Comparison of ENCODE assay signal across 29 cellular contexts in genomic region chr4:164343472-164343976, GRCh38.
"Had no signal": no experiment of that assay in that cellular context is flagged by ENCODE, and none has a peak within 500 bp of the region (broad histone marks: within the 10 kb centered on the region; RNA-seq: fewer than 3 reads in every experiment).

No MANE protein-coding gene starts in this region.

- H3K36me3 Mint-ChIP-seq: neural progenitor cell; stimulated activated effector memory CD8-positive, alpha-beta T cell treated with anti-CD3 and anti-CD28 coated beads, Interleukin-12 subunit alpha, Interleukin-12 subunit beta, amount 100 ng/mL, for 72 hours; stimulated activated naive B cell treated with anti-CD40 and anti-IgM and Interleukin-4, amounts not matched to agents 10 μg/mL and 1 μg/mL and 100 μg/mL, for 72 hours; type B pancreatic cell had no signal

- H3K27me3 ChIP-seq: neural progenitor cell, ovary, right lobe of liver, sigmoid colon, suprapubic skin, testis, tibial artery, transverse colon, upper lobe of right lung, uterus had no signal

- H3K9ac ChIP-seq: neural progenitor cell, parathyroid adenoma had no signal

- H3K27me3 Mint-ChIP-seq: progenitor cell of endocrine pancreas; stimulated activated naive B cell treated with anti-CD40 and anti-IgM and Interleukin-4, amounts not matched to agents 10 μg/mL and 1 μg/mL and 100 μg/mL, for 72 hours; stimulated activated naive CD8-positive, alpha-beta T cell treated with anti-CD3 and anti-CD28 coated beads, Interleukin-15, amount 100 ng/mL, for 72 hours; type B pancreatic cell had no signal

- H3K4me3 Mint-ChIP-seq: natural killer cell; nephron; neural progenitor cell; stimulated activated effector memory CD8-positive, alpha-beta T cell treated with anti-CD3 and anti-CD28 coated beads, Interleukin-12 subunit alpha, Interleukin-12 subunit beta, amount 100 ng/mL, for 72 hours; stimulated activated naive B cell treated with anti-CD40 and anti-IgM and Interleukin-4, amounts not matched to agents 10 μg/mL and 1 μg/mL and 100 μg/mL, for 72 hours; stimulated activated naive CD8-positive, alpha-beta T cell treated with anti-CD3 and anti-CD28 coated beads, Interleukin-15, amount 100 ng/mL, for 72 hours; type B pancreatic cell had no signal

- DNase-seq: natural killer cell; occipital lobe; ovary; posterior cingulate gyrus; psoas muscle; right cardiac atrium; right lobe of liver; sigmoid colon; small intestine; stimulated activated CD4-positive, alpha-beta T cell treated with anti-CD3 and anti-CD28 coated beads, Interleukin-15, amount 100 ng/mL, for 24 hours; stimulated activated CD4-positive, alpha-beta T cell treated with anti-CD3 and anti-CD28 coated beads, Interleukin-2, amount 100 ng/mL, for 24 hours; stimulated activated CD4-positive, alpha-beta T cell treated with anti-CD3 and anti-CD28 coated beads, Interleukin-2, amount 100 ng/mL, for 48 hours; stimulated activated CD4-positive, alpha-beta T cell treated with anti-CD3 and anti-CD28 coated beads, Interleukin-4, amount 100 ng/mL, for 24 hours; stimulated activated naive B cell treated with anti-CD40 and anti-IgM and Interleukin-4, amounts not matched to agents 10 μg/mL and 1 μg/mL and 100 μg/mL, for 72 hours; stimulated activated naive CD8-positive, alpha-beta T cell treated with anti-CD3 and anti-CD28 coated beads, Interleukin-15, amount 100 ng/mL, for 72 hours; stimulated activated naive CD8-positive, alpha-beta T cell treated with anti-CD3 and anti-CD28 coated beads, Interleukin-15, Interleukin-2, amounts not matched to agents 100 U/mL and 50 U/mL, for 24 hours; substantia nigra; testis; tibial artery; transverse colon; upper lobe of right lung; uterus had no signal

- H3K4me2 ChIP-seq: neural progenitor cell had no signal

- H3K79me2 ChIP-seq: parathyroid adenoma had no signal

- H3K4me1 ChIP-seq: neural progenitor cell, parathyroid adenoma, psoas muscle, right lobe of liver, sigmoid colon, suprapubic skin, testis, transverse colon, upper lobe of right lung, uterus had no signal

- H3K9me3 Mint-ChIP-seq: stimulated activated naive CD8-positive, alpha-beta T cell treated with anti-CD3 and anti-CD28 coated beads, Interleukin-15, amount 100 ng/mL, for 72 hours; type B pancreatic cell had no signal

- H3K36me3 ChIP-seq: neural progenitor cell, ovary, right lobe of liver, sigmoid colon, suprapubic skin, tibial artery, transverse colon, upper lobe of right lung, uterus had no signal

- H3K27ac Mint-ChIP-seq: natural killer cell; nephron; neural progenitor cell; stimulated activated effector memory CD8-positive, alpha-beta T cell treated with anti-CD3 and anti-CD28 coated beads, Interleukin-12 subunit alpha, Interleukin-12 subunit beta, amount 100 ng/mL, for 72 hours; stimulated activated naive B cell treated with anti-CD40 and anti-IgM and Interleukin-4, amounts not matched to agents 10 μg/mL and 1 μg/mL and 100 μg/mL, for 72 hours; stimulated activated naive CD8-positive, alpha-beta T cell treated with anti-CD3 and anti-CD28 coated beads, Interleukin-15, amount 100 ng/mL, for 72 hours; type B pancreatic cell had no signal

- ATAC-seq: natural killer cell; psoas muscle; right cardiac atrium; right lobe of liver; stimulated activated effector memory CD8-positive, alpha-beta T cell treated with anti-CD3 and anti-CD28 coated beads, Interleukin-12 subunit alpha, Interleukin-12 subunit beta, amount 100 ng/mL, for 72 hours; stimulated activated naive B cell treated with anti-CD40 and anti-IgM and Interleukin-4, amounts not matched to agents 10 μg/mL and 1 μg/mL and 100 μg/mL, for 72 hours; stimulated activated naive CD8-positive, alpha-beta T cell treated with anti-CD3 and anti-CD28 coated beads, Interleukin-15, amount 100 ng/mL, for 72 hours; stimulated activated naive CD8-positive, alpha-beta T cell treated with anti-CD3 and anti-CD28 coated beads, Interleukin-15, Interleukin-2, amounts not matched to agents 100 U/mL and 50 U/mL, for 24 hours; upper lobe of right lung had no signal

- H3K27ac ChIP-seq: neural progenitor cell, ovary, parathyroid adenoma, psoas muscle, right lobe of liver, sigmoid colon, suprapubic skin, testis, tibial artery, transverse colon, upper lobe of right lung, uterus had no signal

- H2AFZ ChIP-seq: neural progenitor cell, parathyroid adenoma had no signal

- H3K9me3 ChIP-seq: ovary, right lobe of liver, testis, transverse colon, upper lobe of right lung, uterus had no signal

- H3K4me3 ChIP-seq: neural progenitor cell, ovary, psoas muscle, right lobe of liver, sigmoid colon, suprapubic skin, testis, tibial artery, transverse colon, upper lobe of right lung, uterus had no signal

- H3K4me1 Mint-ChIP-seq: natural killer cell; nephron; neural progenitor cell; stimulated activated effector memory CD8-positive, alpha-beta T cell treated with anti-CD3 and anti-CD28 coated beads, Interleukin-12 subunit alpha, Interleukin-12 subunit beta, amount 100 ng/mL, for 72 hours; stimulated activated naive B cell treated with anti-CD40 and anti-IgM and Interleukin-4, amounts not matched to agents 10 μg/mL and 1 μg/mL and 100 μg/mL, for 72 hours; stimulated activated naive CD8-positive, alpha-beta T cell treated with anti-CD3 and anti-CD28 coated beads, Interleukin-15, amount 100 ng/mL, for 72 hours had no signal
